In genomic region chr16:858971-859370, GRCh38 we compare ENCODE assay signal across 6 cellular contexts. TPM values are rescaled to one million over a fixed set of nuclear protein-coding genes. Genes with fewer than 3 reads are reported as not detected.
"Had no signal": no experiment of that assay in that cellular context is flagged by ENCODE, and none has a peak within 500 bp of the region (broad histone marks: within the 10 kb centered on the region; RNA-seq: fewer than 3 reads in every experiment).

No MANE protein-coding gene starts in this region.

RNA-seq across cellular contexts. Expression of gene GNG13, which starts 58.4 kb away (rescaled TPM):
- total RNA-seq: HepG2, HT-29, HT1080, IMR-90, K562 had no signal
- polyA plus RNA-seq: HepG2, IgD-negative memory B cell, IMR-90, K562 had no signal
